In genomic region chr1:184297244-184297750, GRCh38 we compare ENCODE assay signal across 15 cellular contexts.
DNase-seq lines count a peak whose midpoint lies in the region; ATAC-seq and TF ChIP-seq lines count a peak whose summit lies in the region.
"Had no signal": no experiment of that assay in that cellular context is flagged by ENCODE, and none has a peak within 500 bp of the region (broad histone marks: within the 10 kb centered on the region; RNA-seq: fewer than 3 reads in every experiment).

No MANE protein-coding gene starts in this region.

- DNase-seq in DMS 273 treated with DMSO at 0.1 percent for 48 hours (lab: John Stamatoyannopoulos, UW) (peak; percentile 37), ascending aorta (ENCODE audit: low spot score in 2 of 2) (no peak), lower lobe of right lung (no peak), DMS153 (lab: John Stamatoyannopoulos, UW) (no peak)
- DNase-seq: activated B cell treated with CpG ODN at 0.5 μM for 24 hours; activated gamma-delta T cell treated with Interleukin-2 at 50 U/mL for 16 hours; effector memory CD4-positive, alpha-beta T cell; immature natural killer cell; midbrain; NCI-H146; NCI-H510A treated with DMSO at 0.1 percent for 48 hours had no signal

- H3K9me3 ChIP-seq in ascending aorta (no peaks in the 10 kb centered on the region), lower lobe of right lung (no peaks in the 10 kb centered on the region), subcutaneous abdominal adipose tissue (ENCODE audit: control insufficient read depth in 5 of 5, low read length in 5 of 5) (no peaks in the 10 kb centered on the region)

- no peaks in the 10 kb centered on the region for H3K36me3 ChIP-seq in ascending aorta
- H3K36me3 ChIP-seq in lower lobe of right lung = no peaks in the 10 kb centered on the region
- H3K36me3 ChIP-seq in subcutaneous abdominal adipose tissue (ENCODE audit: control insufficient read depth in 5 of 5, insufficient read depth in 5 of 5, low read length in 5 of 5) = no peaks in the 10 kb centered on the region

- H3K27me3 ChIP-seq in ascending aorta = no peaks in the 10 kb centered on the region
- no peaks in the 10 kb centered on the region for H3K27me3 ChIP-seq in lower lobe of right lung (ENCODE audit: low read depth)
- no peaks in the 10 kb centered on the region for H3K27me3 ChIP-seq in subcutaneous abdominal adipose tissue (ENCODE audit: control insufficient read depth in 5 of 5, insufficient read depth in 4 of 5, low read length in 5 of 5)

- TF ChIP-seq CTCF in ascending aorta (IDR thresholded peaks at IDR 0.05) = no peak
- no peak for TF ChIP-seq CTCF in lower lobe of right lung (IDR thresholded peaks at IDR 0.05)

- ATAC-seq in lower lobe of right lung (peak in 1 of 2 donors; percentile 27), HG03354 (IDR thresholded peaks at IDR 0.05; ENCODE audit: poor library complexity, severe bottlenecking, unreplicated experiment) (no peak), GM21619 (IDR thresholded peaks at IDR 0.05; ENCODE audit: unreplicated experiment) (no peak), GM18873 (IDR thresholded peaks at IDR 0.05; ENCODE audit: low FRiP score, unreplicated experiment) (no peak)

- H3K4me3 ChIP-seq in ascending aorta (no peak overlapping the region), lower lobe of right lung (no peak overlapping the region), subcutaneous abdominal adipose tissue (ENCODE audit: low read depth in 1 of 5, low read length in 5 of 5) (no peak overlapping the region)

- no peak overlapping the region for H3K9ac ChIP-seq in subcutaneous abdominal adipose tissue (ENCODE audit: low read length in 5 of 5)

- intact Hi-C loops in ascending aorta (cut with DNase I) (no loop called here), lower lobe of right lung (cut with DNase I) (no loop called here)

- H3K4me1 ChIP-seq in ascending aorta (peaks cover 3 to 12% of the 10 kb centered on the region in 2 donors), lower lobe of right lung (peaks cover 43% of the 10 kb centered on the region), subcutaneous abdominal adipose tissue (ENCODE audit: control insufficient read depth in 5 of 5, insufficient read depth in 5 of 5, low read length in 5 of 5) (peaks cover 0 to 30% (median 19%) of the 10 kb centered on the region in 5 donors)

- peak overlapping the region; percentile 86 to 88 for H3K27ac ChIP-seq in ascending aorta
- peak overlapping the region; percentile 40 for H3K27ac ChIP-seq in lower lobe of right lung
- H3K27ac ChIP-seq in subcutaneous abdominal adipose tissue (ENCODE audit: low read depth, low read length) = peak overlapping the region; percentile 73
